1 cellular context compared by ENCODE assay signal in the genomic region with DNA sequence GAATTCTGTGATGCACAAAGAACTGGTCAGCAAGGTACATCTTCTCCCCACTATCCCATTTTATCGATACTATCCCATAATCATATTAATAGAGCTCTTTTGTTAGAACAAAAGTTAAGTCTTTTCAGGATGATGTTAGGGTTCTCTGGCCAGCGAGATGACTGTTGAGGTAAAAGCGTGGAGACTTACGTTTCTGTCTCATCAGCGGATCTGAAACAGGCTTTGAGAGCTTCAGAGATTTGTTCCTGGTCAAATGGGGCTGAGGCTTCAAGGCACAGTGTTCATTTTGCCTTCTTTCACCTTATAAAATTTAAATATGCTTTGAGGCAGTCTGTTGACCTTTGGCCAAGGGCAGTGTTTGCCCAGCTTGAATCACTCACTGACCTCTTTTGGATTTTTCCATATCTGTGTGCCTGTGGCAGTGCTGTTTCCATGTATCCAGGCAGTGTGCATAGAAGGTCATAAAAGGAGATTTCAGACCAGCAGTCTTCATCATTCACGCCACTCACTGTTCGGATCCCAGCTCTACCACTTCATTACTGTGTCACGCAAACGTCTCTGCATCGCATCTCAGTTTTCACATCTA.
TF ChIP-seq lines count a peak whose summit lies in the region.

No MANE protein-coding gene starts in this region.

TF ChIP-seq in HepG2, 621 proteins besides CTCF, POLR2A, EP300 and RAD21 (continued from another document):
- TF ChIP-seq ZBTB40 (IDR thresholded peaks at IDR 0.05) (no peak), ZBTB40 (CRISPR knock-in tag; IDR thresholded peaks at IDR 0.05) (no peak), ARID5B (CRISPR knock-in tag; IDR thresholded peaks at IDR 0.05) (peak; percentile 58; the same call in 1 of the 2 replicates), ZNF34 (CRISPR knock-in tag; IDR thresholded peaks at IDR 0.05; ENCODE audit: borderline replicate concordance) (no peak)
